ENCODE assay signal across 8 cellular contexts in genomic region chr12:57476162-57476992, GRCh38.
A peak's percentile ranks its signal among the peaks of the same experiment; 100 is the strongest.
DNase-seq lines count a peak whose midpoint lies in the region; ATAC-seq and TF ChIP-seq lines count a peak whose summit lies in the region.

No MANE protein-coding gene starts in this region.

- no peaks in the 10 kb centered on the region for H3K79me2 ChIP-seq in KMS-11 (ENCODE audit: insufficient read depth, low read depth)

- no peak overlapping the region for H3K27ac ChIP-seq in KMS-11

- H3K4me2 ChIP-seq in KMS-11 = no peak overlapping the region

- ATAC-seq in GM18868 (IDR thresholded peaks at IDR 0.05; ENCODE audit: unreplicated experiment) (peak; percentile 54), GM18520 (IDR thresholded peaks at IDR 0.05; ENCODE audit: unreplicated experiment) (no peak)

- no peaks in the 10 kb centered on the region for H3K36me3 ChIP-seq in KMS-11 (ENCODE audit: insufficient read depth)

- no peaks in the 10 kb centered on the region for H4K20me1 ChIP-seq in KMS-11 (ENCODE audit: insufficient read depth)

- peaks cover 50% of the 10 kb centered on the region; the same call in 1 of the 2 replicates for H3K27me3 ChIP-seq in KMS-11 (ENCODE audit: insufficient read depth, low read depth)

- H3K9ac ChIP-seq in KMS-11 = no peak overlapping the region

- peak; percentile 43 for DNase-seq in activated gamma-delta T cell (lab: John Stamatoyannopoulos, UW)
- DNase-seq in stimulated activated CD4-positive, alpha-beta T cell treated with anti-CD3 and anti-CD28 coated beads, Interleukin-2, amount 100 ng/mL, for 4 hours (ENCODE audit: low read depth) = peak; percentile 48
- DNase-seq in EL = no peak
- DNase-seq in hippocampal formation (lab: John Stamatoyannopoulos, UW) = no peak

- TF ChIP-seq CTCF in KMS-11 (conservative IDR thresholded peaks at IDR 0.05; ENCODE audit: low read depth, low read length) = 0 out of 2 replicates have a peak, but pooled peaks have one; percentile 10

- no peak overlapping the region for H2AFZ ChIP-seq in KMS-11 (ENCODE audit: low read depth)

- no peaks in the 10 kb centered on the region for H3K9me3 ChIP-seq in iPS-18c (ENCODE audit: control insufficient read depth, insufficient read depth, low read length)

- H3K4me3 ChIP-seq in KMS-11 (IDR thresholded peaks at IDR 0.05; ENCODE audit: insufficient read depth, low read depth, low read length) (no peak overlapping the region), iPS-18c (ENCODE audit: insufficient read depth, low read depth, low read length) (peak overlapping the region; percentile 55)

- peaks cover 9% of the 10 kb centered on the region for H3K4me1 ChIP-seq in KMS-11 (ENCODE audit: low read depth, poor library complexity, severe bottlenecking)

Comparison
In these comparisons a context has a peak if more than half of its experiments do, and no peak if none do; other contexts are left out.
1. DNase-seq: peak in activated gamma-delta T cell (single experiment) and stimulated activated CD4-positive, alpha-beta T cell treated with anti-CD3 and anti-CD28 coated beads, Interleukin-2, amount 100 ng/mL, for 4 hours (single experiment); none in EL (single experiment) and hippocampal formation (0 of 2).